In genomic region chr17:74768069-74768762, GRCh38 we compare ENCODE assay signal across 9 cellular contexts. TPM values are rescaled to one million over a fixed set of nuclear protein-coding genes. Genes with fewer than 3 reads are reported as not detected.
DNase-seq lines count a peak whose midpoint lies in the region; ATAC-seq, FAIRE-seq and TF ChIP-seq lines count a peak whose summit lies in the region.
"Had no signal": no experiment of that assay in that cellular context is flagged by ENCODE, and none has a peak within 500 bp of the region (broad histone marks: within the 10 kb centered on the region; RNA-seq: fewer than 3 reads in every experiment).

No MANE protein-coding gene starts in this region.

- H3K4me3 ChIP-seq in ascending aorta (no peak overlapping the region), kidney (ENCODE audit: low read length in 2 of 2) (no peak overlapping the region), thyroid gland (replicated peaks in 1 of 3) (no peak overlapping the region), HAP-1 (no peak overlapping the region)

- peaks cover 13% of the 10 kb centered on the region for H3K4me1 Mint-ChIP-seq in activated CD4-positive, alpha-beta T cell treated with anti-CD3 and anti-CD28 coated beads, Interleukin-2, amount 10 ng/mL, durations not matched to agents 24 days and 14 days

- TF ChIP-seq POLR2A in thyroid gland (IDR thresholded peaks at IDR 0.05): peak in 1 of 2 donors; percentile 11

- TF ChIP-seq CTCF in ascending aorta (IDR thresholded peaks at IDR 0.05): no peak
- TF ChIP-seq CTCF in kidney (IDR thresholded peaks at IDR 0.05; ENCODE audit: borderline replicate concordance, extremely low read depth, insufficient read depth): no peak
- no peak for TF ChIP-seq CTCF in thyroid gland (IDR thresholded peaks at IDR 0.05)

- H3K36me3 Mint-ChIP-seq in activated CD4-positive, alpha-beta T cell treated with anti-CD3 and anti-CD28 coated beads, Interleukin-2, amount 10 ng/mL, durations not matched to agents 24 days and 14 days (ENCODE audit: low read depth): peaks cover 40% of the 10 kb centered on the region

- FAIRE-seq in kidney (lab: Jason Lieb, UNC): no peak

- H3K27ac Mint-ChIP-seq in activated CD4-positive, alpha-beta T cell treated with anti-CD3 and anti-CD28 coated beads, Interleukin-2, amount 10 ng/mL, durations not matched to agents 24 days and 14 days: peak overlapping the region; percentile 76

- no peaks in the 10 kb centered on the region for H3K9me3 Mint-ChIP-seq in activated CD4-positive, alpha-beta T cell treated with anti-CD3 and anti-CD28 coated beads, Interleukin-2, amount 10 ng/mL, durations not matched to agents 24 days and 14 days

- H3K36me3 ChIP-seq in ascending aorta (peaks cover 28 to 32% of the 10 kb centered on the region in 2 donors), kidney (ENCODE audit: control insufficient read depth in 1 of 2, insufficient read depth in 2 of 2, low read length in 2 of 2) (peaks cover 9 to 29% of the 10 kb centered on the region in 2 donors), thyroid gland (peaks cover 14 to 21% of the 10 kb centered on the region in 2 donors), HAP-1 (replicated peaks) (peaks cover 30% of the 10 kb centered on the region)

- ATAC-seq in HG02981 (IDR thresholded peaks at IDR 0.05; ENCODE audit: unreplicated experiment): no peak

- H3K27me3 Mint-ChIP-seq in activated CD4-positive, alpha-beta T cell treated with anti-CD3 and anti-CD28 coated beads, Interleukin-2, amount 10 ng/mL, durations not matched to agents 24 days and 14 days: no peaks in the 10 kb centered on the region

- DNase-seq in activated CD4-positive, alpha-beta T cell treated with anti-CD3 and anti-CD28 coated beads, Interleukin-2, amount 10 ng/mL, durations not matched to agents 24 days and 14 days: no peak
- DNase-seq in activated CD4-positive, alpha-beta T cell treated with anti-CD3 and anti-CD28 coated beads, Interleukin-2, amount 50 U/mL, for 4 hours: no peak
- DNase-seq in ascending aorta (ENCODE audit: low spot score in 2 of 2) (peak; percentile 78 to 95), kidney (peak; percentile 79), thyroid gland (peak; percentile 87 to 93), HAP-1 (ENCODE audit: low spot score in 2 of 2) (no peak)
- DNase-seq in stimulated activated naive CD4-positive, alpha-beta T cell (lab: John Stamatoyannopoulos, UW): no peak

- peak overlapping the region; percentile 79 to 81 for H3K27ac ChIP-seq in ascending aorta
- H3K27ac ChIP-seq in kidney (ENCODE audit: low read depth in 2 of 2, low read length in 2 of 2): peak overlapping the region; percentile 74 to 87
- H3K27ac ChIP-seq in thyroid gland: peak overlapping the region; percentile 19 to 64 (median 48)

- in situ Hi-C loops in HAP-1 (cut with MboI; ENCODE audit: low sequenced_read_pairs): no loop called here

- no peak overlapping the region for H3K9ac ChIP-seq in kidney (ENCODE audit: low read length in 2 of 2)

- no peaks in the 10 kb centered on the region for H3K9me3 ChIP-seq in ascending aorta
- no peaks in the 10 kb centered on the region for H3K9me3 ChIP-seq in kidney (ENCODE audit: control insufficient read depth in 1 of 2, low read length in 2 of 2)
- no peaks in the 10 kb centered on the region for H3K9me3 ChIP-seq in thyroid gland
- H3K9me3 ChIP-seq in HAP-1: no peaks in the 10 kb centered on the region

- 61 to 65% methylated on average over 17 of the region's 17 CpGs for WGBS in thyroid gland, 2 donors

- H3K4me1 ChIP-seq in ascending aorta: peaks cover 6 to 16% of the 10 kb centered on the region in 2 donors
- H3K4me1 ChIP-seq in kidney (ENCODE audit: control insufficient read depth in 1 of 2, insufficient read depth in 1 of 2, low read depth in 1 of 2, low read length in 2 of 2): peaks cover 28 to 35% of the 10 kb centered on the region in 2 donors
- peaks cover 14 to 23% of the 10 kb centered on the region in 2 donors for H3K4me1 ChIP-seq in thyroid gland
- no peaks in the 10 kb centered on the region for H3K4me1 ChIP-seq in HAP-1

- H3K27me3 ChIP-seq in ascending aorta (no peaks in the 10 kb centered on the region), thyroid gland (no peaks in the 10 kb centered on the region), HAP-1 (ENCODE audit: low read depth) (no peaks in the 10 kb centered on the region)

- intact Hi-C loops in activated CD4-positive, alpha-beta T cell treated with anti-CD3 and anti-CD28 coated beads, Interleukin-2, amount 10 ng/mL, durations not matched to agents 24 days and 14 days (cut with micrococcal nuclease): no loop called here
- intact Hi-C loops in ascending aorta (cut with DNase I) (loop anchor here (2.0 kb wide), 1 partner anchor 105 kb away; the partner anchor contains the start of gene FDXR), kidney (cut with DNase I) (no loop called here), thyroid gland (cut with DNase I) (no loop called here)

- no peak overlapping the region for H3K4me3 Mint-ChIP-seq in activated CD4-positive, alpha-beta T cell treated with anti-CD3 and anti-CD28 coated beads, Interleukin-2, amount 10 ng/mL, durations not matched to agents 24 days and 14 days

RNA-seq across cellular contexts. Expression of gene NAT9, which starts 7.9 kb away (rescaled TPM):
- 62.7 and 67.6 TPM in 2 replicates for total RNA-seq in activated CD4-positive, alpha-beta T cell treated with anti-CD3 and anti-CD28 coated beads, Interleukin-2, amount 10 ng/mL, durations not matched to agents 24 days and 14 days
- total RNA-seq in ascending aorta (13.3 TPM), kidney (41.5 TPM), thyroid gland (10 to 100 TPM; 33.1 to 46.5 (median 41.4) TPM)
- polyA plus RNA-seq in kidney (ENCODE audit: insufficient read depth, low read depth, low replicate concordance): 33.5 TPM

RNA-seq across cellular contexts. Expression of gene NHERF1, which starts 19.8 kb away (rescaled TPM):
- total RNA-seq in activated CD4-positive, alpha-beta T cell treated with anti-CD3 and anti-CD28 coated beads, Interleukin-2, amount 10 ng/mL, durations not matched to agents 24 days and 14 days: 134 and 138 TPM in 2 replicates
- total RNA-seq in ascending aorta: 81.8 TPM
- 71.3 TPM for total RNA-seq in kidney
- 448 TPM for polyA plus RNA-seq in kidney (ENCODE audit: insufficient read depth, low read depth, low replicate concordance)
- 10 to 100 TPM; 21.9 to 63.4 (median 43.8) TPM for total RNA-seq in thyroid gland

RNA-seq across cellular contexts. Expression of gene RAB37, which starts 31.2 kb away (rescaled TPM):
- total RNA-seq in activated CD4-positive, alpha-beta T cell treated with anti-CD3 and anti-CD28 coated beads, Interleukin-2, amount 10 ng/mL, durations not matched to agents 24 days and 14 days: 5.5 and 7.5 TPM in 2 replicates
- total RNA-seq in ascending aorta (0.32 TPM), kidney (5.6 TPM), thyroid gland (1 to 10 TPM in 1 of 4 donors, under 1 TPM in 3; 0.33 to 1.8 (median 0.39) TPM)
- 1.7 TPM for polyA plus RNA-seq in kidney (ENCODE audit: insufficient read depth, low read depth, low replicate concordance)

RNA-seq across cellular contexts. Expression of gene CD300LF, which starts 55.5 kb away (rescaled TPM):
- not detected in 2 replicates for total RNA-seq in activated CD4-positive, alpha-beta T cell treated with anti-CD3 and anti-CD28 coated beads, Interleukin-2, amount 10 ng/mL, durations not matched to agents 24 days and 14 days
- total RNA-seq in ascending aorta: not detected
- 3.1 TPM for total RNA-seq in kidney
- 0.49 TPM for polyA plus RNA-seq in kidney (ENCODE audit: insufficient read depth, low read depth, low replicate concordance)
- total RNA-seq in thyroid gland: not detected
- polyA plus RNA-seq: BJ had no signal

Comparison
In these comparisons a context has a peak if more than half of its experiments do, and no peak if none do; other contexts are left out.
1. DNase-seq: peak in ascending aorta (2 of 2), kidney (single experiment) and thyroid gland (2 of 2); none in activated CD4-positive, alpha-beta T cell treated with anti-CD3 and anti-CD28 coated beads, Interleukin-2, amount 10 ng/mL, durations not matched to agents 24 days and 14 days (single experiment), activated CD4-positive, alpha-beta T cell treated with anti-CD3 and anti-CD28 coated beads, Interleukin-2, amount 50 U/mL, for 4 hours (0 of 2), stimulated activated naive CD4-positive, alpha-beta T cell (0 of 6) and HAP-1 (0 of 2).
2. Peak in every context shown above with its lines, with median percentiles within 50 percentile points of each other: H3K27ac ChIP-seq.